In the genomic region with DNA sequence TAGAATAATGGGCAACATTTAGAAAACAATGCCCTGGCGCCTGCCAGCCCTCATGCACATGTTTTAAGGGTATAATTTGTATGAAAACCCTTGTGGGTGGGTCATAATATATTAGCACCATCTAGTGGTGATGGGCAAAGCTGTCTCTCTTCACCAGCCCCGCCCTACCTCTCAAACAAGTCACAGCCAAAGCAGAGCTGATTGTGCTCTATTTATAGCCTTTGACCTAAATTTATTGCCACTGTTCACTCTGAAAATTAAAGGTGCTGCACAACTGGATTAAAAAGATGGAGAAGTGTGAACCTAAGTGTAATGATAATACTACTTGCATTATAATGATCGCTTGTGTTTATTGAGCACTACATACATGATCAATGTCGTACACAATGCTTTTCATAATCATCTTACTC, we compare ENCODE assay signal across 8 cellular contexts.
DNase-seq lines count a peak whose midpoint lies in the region; ATAC-seq and TF ChIP-seq lines count a peak whose summit lies in the region.

No MANE protein-coding gene starts in this region.

- peaks cover 35% of the 10 kb centered on the region for H3K27me3 Mint-ChIP-seq in T-helper 2 cell treated with Interferon-gamma antibody and Interleukin-4, amounts not matched to agents 5 μg/mL and 100 μg/mL, for 36 hours (ENCODE audit: low read depth)

- no peak overlapping the region for H3K4me3 ChIP-seq in AG04449 (ENCODE audit: low read depth, low read length)
- H3K4me3 ChIP-seq in astrocyte of the spinal cord (ENCODE audit: low read depth, low read length): no peak overlapping the region

- CTCF ChIA-PET in AG04449 (lab: Yijun Ruan, JAX): interaction anchor here (0.6 to 13.0 kb wide), 52 partner anchors 8 to 349 kb away, joined by 3 to 332 read pairs (median 6); a partner anchor contains a TSS

- in situ Hi-C loops in astrocyte of the spinal cord (cut with HindIII; ENCODE audit: low sequenced_read_pairs): no loop called here

- H3K4me1 Mint-ChIP-seq in T-helper 2 cell treated with Interferon-gamma antibody and Interleukin-4, amounts not matched to agents 5 μg/mL and 100 μg/mL, for 36 hours (ENCODE audit: low read depth): peaks cover 14% of the 10 kb centered on the region

- TF ChIP-seq CTCF in AG04449 (IDR thresholded peaks at IDR 0.05; ENCODE audit: insufficient read depth, low read length, missing control alignments) (peak; percentile 70), astrocyte of the spinal cord (IDR thresholded peaks at IDR 0.05; ENCODE audit: low read depth, low read length) (peak; percentile 80)

- no peak overlapping the region for H3K4me3 Mint-ChIP-seq in T-helper 2 cell treated with Interferon-gamma antibody and Interleukin-4, amounts not matched to agents 5 μg/mL and 100 μg/mL, for 36 hours

- no peak overlapping the region for H3K27ac Mint-ChIP-seq in T-helper 2 cell treated with Interferon-gamma antibody and Interleukin-4, amounts not matched to agents 5 μg/mL and 100 μg/mL, for 36 hours

- DNase-seq in AG04449 (ENCODE audit: low read depth, low spot score): no peak
- peak; percentile 58 to 66 for DNase-seq in NCI-H1930 (lab: John Stamatoyannopoulos, UW)
- DNase-seq in T-helper 2 cell treated with Interferon-gamma antibody and Interleukin-4, amounts not matched to agents 5 μg/mL and 100 μg/mL, for 36 hours (ENCODE audit: low spot score): peak; percentile 42
- peak; percentile 82 for DNase-seq in astrocyte of the spinal cord (ENCODE audit: low read depth, low spot score)
- DNase-seq in hippocampal formation (lab: John Stamatoyannopoulos, UW): peak; percentile 67 to 83
- peak; percentile 51 for DNase-seq in smooth muscle cell of the brain vasculature (ENCODE audit: low read depth, low spot score)

- POLR2A ChIA-PET in AG04449 (lab: Yijun Ruan, JAX): interaction anchor here (0.6 to 1.7 kb wide), 2 partner anchors 133 to 153 kb away, joined by 3 to 5 read pairs; no protein-coding TSS in a partner anchor

- ATAC-seq in GM18858 (IDR thresholded peaks at IDR 0.05; ENCODE audit: unreplicated experiment) (peak; percentile 93), HG03039 (IDR thresholded peaks at IDR 0.05; ENCODE audit: unreplicated experiment) (peak; percentile 92)

- H3K36me3 Mint-ChIP-seq in T-helper 2 cell treated with Interferon-gamma antibody and Interleukin-4, amounts not matched to agents 5 μg/mL and 100 μg/mL, for 36 hours (ENCODE audit: low read depth): peaks cover 1% of the 10 kb centered on the region

- H3K9me3 Mint-ChIP-seq in T-helper 2 cell treated with Interferon-gamma antibody and Interleukin-4, amounts not matched to agents 5 μg/mL and 100 μg/mL, for 36 hours: peaks cover 4% of the 10 kb centered on the region
